1 cellular context compared by ENCODE assay signal in the genomic region with DNA sequence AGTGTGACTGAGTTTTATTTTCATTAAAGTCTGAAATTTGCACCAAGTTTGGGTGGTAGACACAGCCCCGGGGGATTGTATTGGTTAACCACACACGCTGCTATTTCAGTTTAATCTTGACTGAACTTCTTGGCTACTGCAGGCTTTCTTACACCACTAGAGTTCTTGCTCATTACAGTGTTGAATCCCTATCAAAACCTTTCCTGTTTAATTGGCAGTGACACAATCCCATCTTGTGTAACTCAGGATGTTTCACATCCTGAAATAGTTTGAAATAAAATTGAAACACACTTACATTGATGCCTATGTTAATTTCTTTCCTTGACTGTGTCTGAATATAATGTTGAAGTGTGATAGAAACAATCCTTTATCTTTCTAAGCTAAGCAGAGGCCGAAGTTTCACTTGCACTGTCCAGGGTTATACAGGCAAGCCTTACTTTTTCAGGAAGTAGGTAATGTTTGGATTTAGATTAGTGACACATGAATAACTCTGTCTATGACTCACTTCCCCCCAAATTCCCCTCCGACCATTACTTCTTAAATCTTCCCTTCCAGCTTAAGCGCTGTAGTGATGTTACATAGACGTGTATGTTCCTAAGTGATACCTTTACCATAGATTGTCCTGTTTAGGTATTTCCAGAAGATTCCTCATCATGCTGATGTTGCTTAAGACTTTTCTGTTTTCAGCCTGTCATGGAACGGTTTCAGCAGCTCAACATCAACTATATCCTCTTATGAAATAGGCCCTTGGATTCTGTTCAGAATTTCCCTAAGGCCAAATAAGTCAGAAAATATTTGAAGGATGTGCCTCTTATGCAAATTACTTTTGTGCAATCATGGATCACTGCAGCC.
TF ChIP-seq lines count a peak whose summit lies in the region.

No MANE protein-coding gene starts in this region.

TF ChIP-seq in GM12878, 131 proteins besides CTCF, POLR2A, EP300 and RAD21 (continued from another document):
- TF ChIP-seq, protein P1, sequence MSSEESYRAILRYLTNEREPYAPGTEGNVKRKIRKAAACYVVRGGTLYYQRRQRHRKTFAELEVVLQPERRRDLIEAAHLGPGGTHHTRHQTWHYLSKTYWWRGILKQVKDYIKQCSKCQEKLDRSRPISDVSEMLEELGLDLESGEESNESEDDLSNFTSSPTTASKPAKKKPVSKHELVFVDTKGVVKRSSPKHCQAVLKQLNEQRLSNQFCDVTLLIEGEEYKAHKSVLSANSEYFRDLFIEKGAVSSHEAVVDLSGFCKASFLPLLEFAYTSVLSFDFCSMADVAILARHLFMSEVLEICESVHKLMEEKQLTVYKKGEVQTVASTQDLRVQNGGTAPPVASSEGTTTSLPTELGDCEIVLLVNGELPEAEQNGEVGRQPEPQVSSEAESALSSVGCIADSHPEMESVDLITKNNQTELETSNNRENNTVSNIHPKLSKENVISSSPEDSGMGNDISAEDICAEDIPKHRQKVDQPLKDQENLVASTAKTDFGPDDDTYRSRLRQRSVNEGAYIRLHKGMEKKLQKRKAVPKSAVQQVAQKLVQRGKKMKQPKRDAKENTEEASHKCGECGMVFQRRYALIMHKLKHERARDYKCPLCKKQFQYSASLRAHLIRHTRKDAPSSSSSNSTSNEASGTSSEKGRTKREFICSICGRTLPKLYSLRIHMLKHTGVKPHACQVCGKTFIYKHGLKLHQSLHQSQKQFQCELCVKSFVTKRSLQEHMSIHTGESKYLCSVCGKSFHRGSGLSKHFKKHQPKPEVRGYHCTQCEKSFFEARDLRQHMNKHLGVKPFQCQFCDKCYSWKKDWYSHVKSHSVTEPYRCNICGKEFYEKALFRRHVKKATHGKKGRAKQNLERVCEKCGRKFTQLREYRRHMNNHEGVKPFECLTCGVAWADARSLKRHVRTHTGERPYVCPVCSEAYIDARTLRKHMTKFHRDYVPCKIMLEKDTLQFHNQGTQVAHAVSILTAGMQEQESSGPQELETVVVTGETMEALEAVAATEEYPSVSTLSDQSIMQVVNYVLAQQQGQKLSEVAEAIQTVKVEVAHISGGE (CRISPR knock-in tag; IDR thresholded peaks at IDR 0.05): no peak
- TF ChIP-seq ZZZ3 (IDR thresholded peaks at IDR 0.05; ENCODE audit: control insufficient read depth, insufficient read length, low read depth) (no peak), IKZF1 (conservative IDR thresholded peaks at IDR 0.05) (peak; percentile 88), ZNF274 (IDR thresholded peaks at IDR 0.05; ENCODE audit: insufficient read depth, insufficient read length) (no peak), EZH2 (IDR thresholded peaks at IDR 0.05; ENCODE audit: borderline replicate concordance, control insufficient read depth, low read depth, low read length) (no peak), ELK1 (IDR thresholded peaks at IDR 0.05; ENCODE audit: low read depth, low read length) (no peak), NRF1 (conservative IDR thresholded peaks at IDR 0.05; ENCODE audit: low read depth, low read length) (no peak), SMAD5 (IDR thresholded peaks at IDR 0.05; ENCODE audit: low read depth) (no peak), NR2C1 (IDR thresholded peaks at IDR 0.05) (no peak), NBN (IDR thresholded peaks at IDR 0.05) (0 out of 2 replicates have a peak, but pooled peaks have one; percentile 41), CBX5 (IDR thresholded peaks at IDR 0.05; ENCODE audit: low read depth) (no peak), BCL11A (IDR thresholded peaks at IDR 0.05; ENCODE audit: low read depth, low read length) (peak; percentile 80), RELB (IDR thresholded peaks at IDR 0.05; ENCODE audit: low read depth) (peak; percentile 79), MYC (IDR thresholded peaks at IDR 0.05; ENCODE audit: insufficient read depth, insufficient read length, insufficient replicate concordance, low read length, severe bottlenecking) (no peak), STAT3 (IDR thresholded peaks at IDR 0.05; ENCODE audit: low read depth, low read length) (no peak), FOS (IDR thresholded peaks at IDR 0.05; ENCODE audit: borderline replicate concordance, extremely low read depth, insufficient read length) (no peak), SIN3A (IDR thresholded peaks at IDR 0.05; ENCODE audit: low read depth, low read length) (no peak), POU2F2 (IDR thresholded peaks at IDR 0.05; ENCODE audit: borderline replicate concordance, low read depth, low read length) (0 out of 3 replicates have a peak, but pooled peaks have one; percentile 17), ETV6 (conservative IDR thresholded peaks at IDR 0.05 in 1 of 2, IDR thresholded peaks at IDR 0.05 in 1 of 2; ENCODE audit: borderline replicate concordance in 1 of 2, low read depth in 1 of 2) (peak in 1 of 2 experiments; percentile 80; a peak in 2 of 4 replicates), CBFB (IDR thresholded peaks at IDR 0.05; ENCODE audit: low read depth) (peak; percentile 70)
- TF ChIP-seq, protein P2, sequence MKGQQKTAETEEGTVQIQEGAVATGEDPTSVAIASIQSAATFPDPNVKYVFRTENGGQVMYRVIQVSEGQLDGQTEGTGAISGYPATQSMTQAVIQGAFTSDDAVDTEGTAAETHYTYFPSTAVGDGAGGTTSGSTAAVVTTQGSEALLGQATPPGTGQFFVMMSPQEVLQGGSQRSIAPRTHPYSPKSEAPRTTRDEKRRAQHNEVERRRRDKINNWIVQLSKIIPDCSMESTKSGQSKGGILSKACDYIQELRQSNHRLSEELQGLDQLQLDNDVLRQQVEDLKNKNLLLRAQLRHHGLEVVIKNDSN (IDR thresholded peaks at IDR 0.05; ENCODE audit: borderline replicate concordance, extremely low read length, insufficient read depth, low read depth, low read length): no peak
- TF ChIP-seq, protein P3, sequence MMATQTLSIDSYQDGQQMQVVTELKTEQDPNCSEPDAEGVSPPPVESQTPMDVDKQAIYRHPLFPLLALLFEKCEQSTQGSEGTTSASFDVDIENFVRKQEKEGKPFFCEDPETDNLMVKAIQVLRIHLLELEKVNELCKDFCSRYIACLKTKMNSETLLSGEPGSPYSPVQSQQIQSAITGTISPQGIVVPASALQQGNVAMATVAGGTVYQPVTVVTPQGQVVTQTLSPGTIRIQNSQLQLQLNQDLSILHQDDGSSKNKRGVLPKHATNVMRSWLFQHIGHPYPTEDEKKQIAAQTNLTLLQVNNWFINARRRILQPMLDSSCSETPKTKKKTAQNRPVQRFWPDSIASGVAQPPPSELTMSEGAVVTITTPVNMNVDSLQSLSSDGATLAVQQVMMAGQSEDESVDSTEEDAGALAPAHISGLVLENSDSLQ (IDR thresholded peaks at IDR 0.05): no peak
- TF ChIP-seq, protein P4, sequence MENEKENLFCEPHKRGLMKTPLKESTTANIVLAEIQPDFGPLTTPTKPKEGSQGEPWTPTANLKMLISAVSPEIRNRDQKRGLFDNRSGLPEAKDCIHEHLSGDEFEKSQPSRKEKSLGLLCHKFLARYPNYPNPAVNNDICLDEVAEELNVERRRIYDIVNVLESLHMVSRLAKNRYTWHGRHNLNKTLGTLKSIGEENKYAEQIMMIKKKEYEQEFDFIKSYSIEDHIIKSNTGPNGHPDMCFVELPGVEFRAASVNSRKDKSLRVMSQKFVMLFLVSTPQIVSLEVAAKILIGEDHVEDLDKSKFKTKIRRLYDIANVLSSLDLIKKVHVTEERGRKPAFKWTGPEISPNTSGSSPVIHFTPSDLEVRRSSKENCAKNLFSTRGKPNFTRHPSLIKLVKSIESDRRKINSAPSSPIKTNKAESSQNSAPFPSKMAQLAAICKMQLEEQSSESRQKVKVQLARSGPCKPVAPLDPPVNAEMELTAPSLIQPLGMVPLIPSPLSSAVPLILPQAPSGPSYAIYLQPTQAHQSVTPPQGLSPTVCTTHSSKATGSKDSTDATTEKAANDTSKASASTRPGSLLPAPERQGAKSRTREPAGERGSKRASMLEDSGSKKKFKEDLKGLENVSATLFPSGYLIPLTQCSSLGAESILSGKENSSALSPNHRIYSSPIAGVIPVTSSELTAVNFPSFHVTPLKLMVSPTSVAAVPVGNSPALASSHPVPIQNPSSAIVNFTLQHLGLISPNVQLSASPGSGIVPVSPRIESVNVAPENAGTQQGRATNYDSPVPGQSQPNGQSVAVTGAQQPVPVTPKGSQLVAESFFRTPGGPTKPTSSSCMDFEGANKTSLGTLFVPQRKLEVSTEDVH (IDR thresholded peaks at IDR 0.05; ENCODE audit: low read depth, partially characterized antibody): no peak
- TF ChIP-seq, protein P5, sequence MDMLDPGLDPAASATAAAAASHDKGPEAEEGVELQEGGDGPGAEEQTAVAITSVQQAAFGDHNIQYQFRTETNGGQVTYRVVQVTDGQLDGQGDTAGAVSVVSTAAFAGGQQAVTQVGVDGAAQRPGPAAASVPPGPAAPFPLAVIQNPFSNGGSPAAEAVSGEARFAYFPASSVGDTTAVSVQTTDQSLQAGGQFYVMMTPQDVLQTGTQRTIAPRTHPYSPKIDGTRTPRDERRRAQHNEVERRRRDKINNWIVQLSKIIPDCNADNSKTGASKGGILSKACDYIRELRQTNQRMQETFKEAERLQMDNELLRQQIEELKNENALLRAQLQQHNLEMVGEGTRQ (IDR thresholded peaks at IDR 0.05; ENCODE audit: borderline replicate concordance, low read depth, low read length): no peak
